ENCODE assay signal across 9 cellular contexts in genomic region chr2:231191896-231192872, GRCh38. TPM values are rescaled to one million over a fixed set of nuclear protein-coding genes. Genes with fewer than 3 reads are reported as not detected.
DNase-seq lines count a peak whose midpoint lies in the region; ATAC-seq and TF ChIP-seq lines count a peak whose summit lies in the region.
"Had no signal": no experiment of that assay in that cellular context is flagged by ENCODE, and none has a peak within 500 bp of the region (broad histone marks: within the 10 kb centered on the region; RNA-seq: fewer than 3 reads in every experiment).

No MANE protein-coding gene starts in this region.

- ATAC-seq in lower lobe of right lung (peak; percentile 7 to 50), HG03457 (IDR thresholded peaks at IDR 0.05; ENCODE audit: unreplicated experiment) (no peak), HG03045 (IDR thresholded peaks at IDR 0.05; ENCODE audit: unreplicated experiment) (no peak)

- no peaks in the 10 kb centered on the region for H3K27me3 Mint-ChIP-seq in chondrocyte (ENCODE audit: low read depth)

- H3K27me3 ChIP-seq in lower lobe of right lung (ENCODE audit: low read depth) = no peaks in the 10 kb centered on the region

- peak; percentile 64 for TF ChIP-seq CTCF in NB4 (IDR thresholded peaks at IDR 0.05; ENCODE audit: low read depth, low read length)
- TF ChIP-seq CTCF in chondrocyte (IDR thresholded peaks at IDR 0.05) = peak; percentile 86
- TF ChIP-seq CTCF in lower lobe of right lung (IDR thresholded peaks at IDR 0.05) = peak; percentile 63

- no peaks in the 10 kb centered on the region for H3K9me3 Mint-ChIP-seq in chondrocyte (ENCODE audit: low read depth)
- H3K9me3 Mint-ChIP-seq: stimulated activated naive CD8-positive, alpha-beta T cell treated with anti-CD3 and anti-CD28 coated beads, Interleukin-15, Interleukin-2, amounts not matched to agents 100 ng/mL and 50 ng/mL, for 24 hours had no signal

- no peaks in the 10 kb centered on the region for H3K36me3 ChIP-seq in lower lobe of right lung

- no peak overlapping the region for H3K4me3 ChIP-seq in NB4 (ENCODE audit: low read depth, low read length)
- H3K4me3 ChIP-seq in lower lobe of right lung = no peak overlapping the region

- peak overlapping the region; percentile 97 for H3K27ac Mint-ChIP-seq in chondrocyte (ENCODE audit: unreplicated experiment)
- H3K27ac Mint-ChIP-seq: stimulated activated naive CD8-positive, alpha-beta T cell treated with anti-CD3 and anti-CD28 coated beads, Interleukin-15, Interleukin-2, amounts not matched to agents 100 ng/mL and 50 ng/mL, for 24 hours had no signal

- H3K9me3 ChIP-seq in lower lobe of right lung = no peaks in the 10 kb centered on the region

- DNase-seq in D341Med (ENCODE audit: low spot score) = peak; percentile 44
- DNase-seq in NB4 (ENCODE audit: low read depth) = peak; percentile 63
- no peak for DNase-seq in chondrocyte (ENCODE audit: low spot score)
- peak; percentile 56 for DNase-seq in lower lobe of right lung
- no peak for DNase-seq in RKO (ENCODE audit: low spot score)
- no peak for DNase-seq in NK-92 treated with Interleukin-12 subunit alpha and Interleukin-12 subunit beta, amount 100 ng/mL, for 24 hours (lab: John Stamatoyannopoulos, UW)

- no peak for TF ChIP-seq POLR2A in NB4 (IDR thresholded peaks at IDR 0.05; ENCODE audit: extremely low read depth, insufficient read length)

- H3K4me1 ChIP-seq in lower lobe of right lung = peaks cover 35% of the 10 kb centered on the region

- H3K27ac ChIP-seq in lower lobe of right lung = peak overlapping the region; percentile 90

- peaks cover 59% of the 10 kb centered on the region for H3K4me1 Mint-ChIP-seq in chondrocyte (ENCODE audit: low read depth)

- no peak overlapping the region for H3K4me3 Mint-ChIP-seq in chondrocyte (ENCODE audit: unreplicated experiment)
- H3K4me3 Mint-ChIP-seq: stimulated activated naive CD8-positive, alpha-beta T cell treated with anti-CD3 and anti-CD28 coated beads, Interleukin-15, Interleukin-2, amounts not matched to agents 100 ng/mL and 50 ng/mL, for 24 hours had no signal

- H3K36me3 Mint-ChIP-seq in chondrocyte (ENCODE audit: low read depth) = peaks cover 2% of the 10 kb centered on the region

- intact Hi-C loops in lower lobe of right lung (cut with DNase I) = no loop called here

RNA-seq across cellular contexts. Expression of gene ARMC9, which starts 6.2 kb away (rescaled TPM):
- total RNA-seq in chondrocyte (71.6 to 188 TPM (median 187 TPM) in 3 replicates), lower lobe of right lung (43.1 TPM)

Comparison
In these comparisons a context has a peak if more than half of its experiments do, and no peak if none do; other contexts are left out.
1. DNase-seq: peak in D341Med (single experiment), NB4 (single experiment) and lower lobe of right lung (single experiment); none in chondrocyte (single experiment), RKO (single experiment) and NK-92 treated with Interleukin-12 subunit alpha and Interleukin-12 subunit beta, amount 100 ng/mL, for 24 hours (single experiment).
2. ATAC-seq: peak in lower lobe of right lung (2 of 2); none in HG03457 (single experiment) and HG03045 (single experiment).
3. Peak in every context shown above with its lines, with median percentiles within 50 percentile points of each other: CTCF ChIP-seq.